Comparison of ENCODE assay signal across 9 cellular contexts in genomic region chr22:17774206-17774927, GRCh38. TPM values are rescaled to one million over a fixed set of nuclear protein-coding genes. Genes with fewer than 3 reads are reported as not detected.
DNase-seq lines count a peak whose midpoint lies in the region; ATAC-seq, FAIRE-seq and TF ChIP-seq lines count a peak whose summit lies in the region.
"Had no signal": no experiment of that assay in that cellular context is flagged by ENCODE, and none has a peak within 500 bp of the region (broad histone marks: within the 10 kb centered on the region; RNA-seq: fewer than 3 reads in every experiment).

TSS of gene BID (minus strand) at chr22:17774469. CDS start at chr22:17750116, 24,353 bp downstream.

- H3K4me1 ChIP-seq in breast epithelium (peaks cover 0 to 9% of the 10 kb centered on the region in 2 donors), small intestine (ENCODE audit: control insufficient read depth in 2 of 2, insufficient read depth in 1 of 2, low read depth in 1 of 2, low read length in 1 of 2) (peaks cover 3 to 10% of the 10 kb centered on the region in 2 donors)

- H3K36me3 ChIP-seq in breast epithelium: no peaks in the 10 kb centered on the region
- no peaks in the 10 kb centered on the region for H3K36me3 ChIP-seq in small intestine (ENCODE audit: control insufficient read depth in 2 of 2, insufficient read depth in 2 of 2, low read length in 2 of 2)

- peak; percentile 39 for ATAC-seq in HG02798 (IDR thresholded peaks at IDR 0.05; ENCODE audit: poor library complexity, unreplicated experiment)

- DNase-seq in GM12892 (ENCODE audit: insufficient read length) (peak; percentile 58), SK-MEL-5 (ENCODE audit: low read depth, low spot score) (no peak), breast epithelium (ENCODE audit: low spot score in 2 of 2) (no peak), iPS-NIHi7 (ENCODE audit: extremely low spot score) (peak; percentile 42), small intestine (peak; percentile 53), 8988T (no peak), NCI-H1092 (lab: John Stamatoyannopoulos, UW) (no peak)

- in situ Hi-C loops in SK-MEL-5 (cut with HindIII; ENCODE audit: low pct_unique_long_range_greater_than_20kb, low sequenced_read_pairs): no loop called here

- H3K27me3 ChIP-seq in breast epithelium (no peaks in the 10 kb centered on the region), small intestine (ENCODE audit: control insufficient read depth in 2 of 2, insufficient read depth in 2 of 2, low read length in 2 of 2) (no peaks in the 10 kb centered on the region)

- peak within 1 kb of the TSS; percentile 55 to 93 (median 88) for H3K4me3 ChIP-seq in breast epithelium
- H3K4me3 ChIP-seq in small intestine (ENCODE audit: low read depth in 1 of 2, low read length in 2 of 2): peak within 1 kb of the TSS; percentile 83 to 84

- H3K27ac ChIP-seq in breast epithelium: peak within 1 kb of the TSS; percentile 57 to 77
- peak within 1 kb of the TSS; percentile 73 to 76 for H3K27ac ChIP-seq in small intestine (ENCODE audit: low read depth in 1 of 2, low read length in 1 of 2)

- intact Hi-C loops in breast epithelium (cut with DNase I; ENCODE audit: low total_unique reads): no loop called here

- peak; percentile 67; the same call in 1 of the 2 replicates for TF ChIP-seq POLR2A in GM12892 (IDR thresholded peaks at IDR 0.05; ENCODE audit: low read depth, low read length)
- TF ChIP-seq POLR2A in breast epithelium (IDR thresholded peaks at IDR 0.05): no peak

- FAIRE-seq in GM12892 (lab: Jason Lieb, UNC) (peak; percentile 60), small intestine (lab: Jason Lieb, UNC) (no peak)
- FAIRE-seq: endometrium had no signal

- TF ChIP-seq CTCF in breast epithelium (IDR thresholded peaks at IDR 0.05): no peak

- 1% methylated on average over 32 to 64 of the region's 64 CpGs for WGBS in small intestine, 3 donors

- H3K9me3 ChIP-seq in breast epithelium (no peaks in the 10 kb centered on the region), small intestine (ENCODE audit: control insufficient read depth, low read depth) (no peaks in the 10 kb centered on the region)

RNA-seq across cellular contexts. Expression of gene BID, which starts in this region (rescaled TPM):
- polyA plus RNA-seq in GM12892 (2012; ENCODE audit: missing spikeins): 93.1 TPM
- total RNA-seq in SK-MEL-5 (2014; rRNA removed; shearing (Covaris generic)): 62.1 and 81.7 TPM in 2 replicates
- polyA plus RNA-seq in SK-MEL-5 (2015; cell fraction: cytosol; rRNA removed): 97.0 and 98.0 TPM in 2 replicates
- 13.8 and 19.3 TPM in 2 replicates for polyA plus RNA-seq in SK-MEL-5 (2015; cell fraction: nucleus; rRNA removed)
- 10 to 100 TPM; 25.9 to 35.7 (median 29.0) TPM for total RNA-seq in breast epithelium
- polyA plus RNA-seq in small intestine: 10 to 100 TPM; 12.7 to 59.4 (median 15.1) TPM

Comparison
In these comparisons a context has a peak if more than half of its experiments do, and no peak if none do; other contexts are left out.
1. DNase-seq: peak in GM12892 (single experiment), iPS-NIHi7 (single experiment) and small intestine (single experiment); none in SK-MEL-5 (single experiment), breast epithelium (0 of 2), 8988T (single experiment) and NCI-H1092 (single experiment).